In genomic region chr17:76103274-76104139, GRCh38 we compare ENCODE assay signal across 8 cellular contexts. TPM values are rescaled to one million over a fixed set of nuclear protein-coding genes. Genes with fewer than 3 reads are reported as not detected.
DNase-seq lines count a peak whose midpoint lies in the region; ATAC-seq and TF ChIP-seq lines count a peak whose summit lies in the region.

A gene with protein sequence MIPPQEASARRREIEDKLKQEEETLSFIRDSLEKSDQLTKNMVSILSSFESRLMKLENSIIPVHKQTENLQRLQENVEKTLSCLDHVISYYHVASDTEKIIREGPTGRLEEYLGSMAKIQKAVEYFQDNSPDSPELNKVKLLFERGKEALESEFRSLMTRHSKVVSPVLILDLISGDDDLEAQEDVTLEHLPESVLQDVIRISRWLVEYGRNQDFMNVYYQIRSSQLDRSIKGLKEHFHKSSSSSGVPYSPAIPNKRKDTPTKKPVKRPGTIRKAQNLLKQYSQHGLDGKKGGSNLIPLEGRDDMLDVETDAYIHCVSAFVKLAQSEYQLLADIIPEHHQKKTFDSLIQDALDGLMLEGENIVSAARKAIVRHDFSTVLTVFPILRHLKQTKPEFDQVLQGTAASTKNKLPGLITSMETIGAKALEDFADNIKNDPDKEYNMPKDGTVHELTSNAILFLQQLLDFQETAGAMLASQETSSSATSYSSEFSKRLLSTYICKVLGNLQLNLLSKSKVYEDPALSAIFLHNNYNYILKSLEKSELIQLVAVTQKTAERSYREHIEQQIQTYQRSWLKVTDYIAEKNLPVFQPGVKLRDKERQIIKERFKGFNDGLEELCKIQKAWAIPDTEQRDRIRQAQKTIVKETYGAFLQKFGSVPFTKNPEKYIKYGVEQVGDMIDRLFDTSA (minus strand): TSS chr17:76103787. CDS start chr17:76103692, 95 bp downstream.

- no peaks in the 10 kb centered on the region for H3K9me3 Mint-ChIP-seq in central memory CD8-positive, alpha-beta T cell

- peaks cover 29% of the 10 kb centered on the region for H3K36me3 Mint-ChIP-seq in central memory CD8-positive, alpha-beta T cell (ENCODE audit: insufficient read depth)

- no peaks in the 10 kb centered on the region for H3K27me3 Mint-ChIP-seq in central memory CD8-positive, alpha-beta T cell

- H3K27ac Mint-ChIP-seq in central memory CD8-positive, alpha-beta T cell (ENCODE audit: low read depth) = peak within 1 kb of the TSS; percentile 95

- TF ChIP-seq POLR2A in GM18526 (IDR thresholded peaks at IDR 0.05; ENCODE audit: extremely low read depth, insufficient read length) = peak; percentile 83

- TF ChIP-seq CTCF in 22Rv1 (IDR thresholded peaks at IDR 0.05) (no peak), kidney epithelial cell (IDR thresholded peaks at IDR 0.05; ENCODE audit: insufficient read depth, low read length, poor library complexity, severe bottlenecking) (peak; percentile 8)

- peak within 1 kb of the TSS; percentile 83 for H3K27ac ChIP-seq in 22Rv1

- ATAC-seq in HG03280 (IDR thresholded peaks at IDR 0.05; ENCODE audit: unreplicated experiment) = peak; percentile 90
- peak; percentile 87 to 88 for ATAC-seq in activated CD4-positive, CD25-positive, alpha-beta regulatory T cell treated with anti-CD3 and anti-CD28 coated beads, Interleukin-2, amount 50 U/mL, for 24 hours
- ATAC-seq in central memory CD8-positive, alpha-beta T cell (replicated peaks; ENCODE audit: extremely low read depth, poor library complexity, severe bottlenecking) = peak; percentile 92

- no peaks in the 10 kb centered on the region for H3K27me3 ChIP-seq in kidney epithelial cell (ENCODE audit: control insufficient read depth, insufficient read depth, low read length)

- H3K4me3 ChIP-seq in kidney epithelial cell (ENCODE audit: low read depth, low read length) = peak within 1 kb of the TSS; percentile 88

- H3K4me1 Mint-ChIP-seq in central memory CD8-positive, alpha-beta T cell = peaks cover 28% of the 10 kb centered on the region

- DNase-seq in NCI-H446 (lab: John Stamatoyannopoulos, UW) = peak; percentile 94 to 98
- DNase-seq in central memory CD8-positive, alpha-beta T cell (ENCODE audit: low spot score in 2 of 2) = peak; percentile 88 to 90
- DNase-seq in kidney epithelial cell (ENCODE audit: low read depth) = peak; percentile 53
- DNase-seq in stimulated activated CD4-positive, alpha-beta T cell treated with anti-CD3 and anti-CD28 coated beads, Interleukin-15, amount 100 ng/mL, for 24 hours = peak; percentile 93

- no peaks in the 10 kb centered on the region for H3K36me3 ChIP-seq in kidney epithelial cell (ENCODE audit: control insufficient read depth, insufficient read depth, low read length)

- H3K4me3 Mint-ChIP-seq in central memory CD8-positive, alpha-beta T cell = peak within 1 kb of the TSS; percentile 98

RNA-seq across cellular contexts. Expression of the gene that starts here (rescaled TPM):
- total RNA-seq in kidney epithelial cell = 80.1 and 88.9 TPM in 2 replicates

Comparison
In these comparisons a context has a peak if more than half of its experiments do, and no peak if none do; other contexts are left out.
1. Peak in every context shown above with its lines: DNase-seq, ATAC-seq, H3K4me3 ChIP-seq and H3K27ac ChIP-seq.